Comparison of ENCODE assay signal across 13 cellular contexts in genomic region chrX:66004928-66005831, GRCh38. TPM values are rescaled to one million over a fixed set of nuclear protein-coding genes. Genes with fewer than 3 reads are reported as not detected.
A peak's percentile ranks its signal among the peaks of the same experiment; 100 is the strongest.
DNase-seq lines count a peak whose midpoint lies in the region; ATAC-seq and TF ChIP-seq lines count a peak whose summit lies in the region.
"Had no signal": no experiment of that assay in that cellular context is flagged by ENCODE, and none has a peak within 500 bp of the region (broad histone marks: within the 10 kb centered on the region; RNA-seq: fewer than 3 reads in every experiment).

No MANE protein-coding gene starts in this region.

- H2BK120ac ChIP-seq in neuronal stem cell (ENCODE audit: low read depth, low read length) = no peak overlapping the region

- no peak overlapping the region for H2AFZ ChIP-seq in neuronal stem cell (ENCODE audit: low read length)

- no peak overlapping the region for H2AK5ac ChIP-seq in neuronal stem cell (ENCODE audit: low read depth, low read length)

- H3K4me3 ChIP-seq in neuronal stem cell (ENCODE audit: low read length in 2 of 2) = no peak overlapping the region

- peaks cover 40% of the 10 kb centered on the region for H3K36me3 Mint-ChIP-seq in activated CD8-positive, alpha-beta T cell treated with anti-CD3 and anti-CD28 coated beads, Interleukin-2, amount 10 ng/mL, durations not matched to agents 7 days and 5 days (ENCODE audit: low read depth)
- no peaks in the 10 kb centered on the region for H3K36me3 Mint-ChIP-seq in natural killer cell

- no peak overlapping the region for H4K8ac ChIP-seq in neuronal stem cell (ENCODE audit: low read depth, low read length)

- CTCF ChIA-PET in activated CD8-positive, alpha-beta T cell treated with anti-CD3 and anti-CD28 coated beads, Interleukin-2, amount 10 ng/mL, durations not matched to agents 7 days and 5 days (lab: Charles Lee) = interaction anchor here (0.8 to 1.4 kb wide), 4 partner anchors 12 to 104 kb away, joined by 3 to 4 read pairs (median 4); partner anchors contain the start of gene VSIG4

- H2BK5ac ChIP-seq in neuronal stem cell (ENCODE audit: low read length) = no peak overlapping the region

- peak; percentile 35 for ATAC-seq in GM18502 (IDR thresholded peaks at IDR 0.05; ENCODE audit: poor library complexity, unreplicated experiment)
- peak; percentile 53 for ATAC-seq in activated CD8-positive, alpha-beta T cell treated with anti-CD3 and anti-CD28 coated beads, Interleukin-2, amount 10 ng/mL, durations not matched to agents 7 days and 5 days
- ATAC-seq in natural killer cell = peak in 2 of 3 donors; percentile 15 to 26

- POLR2A ChIA-PET in activated CD8-positive, alpha-beta T cell treated with anti-CD3 and anti-CD28 coated beads, Interleukin-2, amount 10 ng/mL, durations not matched to agents 7 days and 5 days (lab: Charles Lee) = no interaction called here

- no peak overlapping the region for H3K14ac ChIP-seq in neuronal stem cell (ENCODE audit: low read length)

- peaks cover 75% of the 10 kb centered on the region for H3K4me1 Mint-ChIP-seq in activated CD8-positive, alpha-beta T cell treated with anti-CD3 and anti-CD28 coated beads, Interleukin-2, amount 10 ng/mL, durations not matched to agents 7 days and 5 days (ENCODE audit: low read depth)
- H3K4me1 Mint-ChIP-seq in natural killer cell = peaks cover 26 to 40% of the 10 kb centered on the region in 2 donors

- peak overlapping the region; percentile 17 for H3K4me3 Mint-ChIP-seq in activated CD8-positive, alpha-beta T cell treated with anti-CD3 and anti-CD28 coated beads, Interleukin-2, amount 10 ng/mL, durations not matched to agents 7 days and 5 days
- H3K4me3 Mint-ChIP-seq in natural killer cell = peak overlapping the region; percentile 1

- no peak overlapping the region for H3K23ac ChIP-seq in neuronal stem cell (ENCODE audit: low read depth, low read length, poor library complexity)

- no peak overlapping the region for H2BK15ac ChIP-seq in neuronal stem cell (ENCODE audit: low read length)

- H3K4me1 ChIP-seq in neuronal stem cell (ENCODE audit: control insufficient read depth in 2 of 2, insufficient read depth in 1 of 2, low read depth in 1 of 2, low read length in 2 of 2) = no peaks in the 10 kb centered on the region

- DNase-seq in MV-4-11 (lab: John Stamatoyannopoulos, UW) (peak; percentile 90), natural killer cell (no peak), occipital lobe (lab: John Stamatoyannopoulos, UW) (no peak), neuronal stem cell (ENCODE audit: low spot score) (no peak), NCI-H1105 (lab: John Stamatoyannopoulos, UW) (no peak), NCI-H446 (lab: John Stamatoyannopoulos, UW) (no peak)
- DNase-seq in activated CD8-positive, alpha-beta T cell treated with anti-CD3 and anti-CD28 coated beads, Interleukin-2, amount 10 ng/mL, durations not matched to agents 7 days and 5 days = no peak
- DNase-seq: dermis blood vessel endothelial cell, head of caudate nucleus, mesendoderm had no signal

- H2BK12ac ChIP-seq in neuronal stem cell (ENCODE audit: low read length) = no peak overlapping the region

- no CpG with 5 or more reads among the region's 1 CpG for WGBS in neuronal stem cell (ENCODE audit: extremely low coverage in 2 of 2, insufficient read length in 2 of 2, insufficient replicate concordance in 1 of 2), 2 donors

- no peaks in the 10 kb centered on the region for H3K36me3 ChIP-seq in neuronal stem cell (replicated peaks in 1 of 2; ENCODE audit: control insufficient read depth in 2 of 2, insufficient read depth in 2 of 2, low read length in 2 of 2)

- H3K9me3 Mint-ChIP-seq in activated CD8-positive, alpha-beta T cell treated with anti-CD3 and anti-CD28 coated beads, Interleukin-2, amount 10 ng/mL, durations not matched to agents 7 days and 5 days (ENCODE audit: insufficient read depth) = peaks cover 11% of the 10 kb centered on the region
- peaks cover 0 to 3% of the 10 kb centered on the region in 2 donors for H3K9me3 Mint-ChIP-seq in natural killer cell

- peak overlapping the region; percentile 86 for H3K27ac Mint-ChIP-seq in activated CD8-positive, alpha-beta T cell treated with anti-CD3 and anti-CD28 coated beads, Interleukin-2, amount 10 ng/mL, durations not matched to agents 7 days and 5 days
- peak overlapping the region; percentile 82 to 94 for H3K27ac Mint-ChIP-seq in natural killer cell

- H3K27me3 Mint-ChIP-seq in activated CD8-positive, alpha-beta T cell treated with anti-CD3 and anti-CD28 coated beads, Interleukin-2, amount 10 ng/mL, durations not matched to agents 7 days and 5 days (ENCODE audit: low read depth) = no peaks in the 10 kb centered on the region
- no peaks in the 10 kb centered on the region for H3K27me3 Mint-ChIP-seq in natural killer cell (ENCODE audit: low read depth in 2 of 2)

- H3K9me3 ChIP-seq in neuronal stem cell (replicated peaks in 1 of 2; ENCODE audit: control insufficient read depth in 2 of 2, insufficient read depth in 1 of 2, low read depth in 1 of 2, low read length in 2 of 2) = no peaks in the 10 kb centered on the region

- H3K27me3 ChIP-seq in neuronal stem cell (ENCODE audit: control insufficient read depth in 3 of 3, insufficient read depth in 3 of 3, low read depth in 1 of 3, low read length in 3 of 3) = no peaks in the 10 kb centered on the region

- no peak overlapping the region for H3K9ac ChIP-seq in neuronal stem cell (ENCODE audit: low read depth, low read length, poor library complexity)

- no peak for TF ChIP-seq CTCF in natural killer cell (IDR thresholded peaks at IDR 0.05)

- H3K27ac ChIP-seq in neuronal stem cell (replicated peaks; ENCODE audit: low read length) = no peak overlapping the region

- intact Hi-C loops in natural killer cell (cut with micrococcal nuclease) = no loop called here

- no peaks in the 10 kb centered on the region for H3K79me1 ChIP-seq in neuronal stem cell (ENCODE audit: low read depth, low read length)

- no peak overlapping the region for H4K91ac ChIP-seq in neuronal stem cell (ENCODE audit: low read depth, low read length, poor library complexity)

- no peak overlapping the region for H3K18ac ChIP-seq in neuronal stem cell (ENCODE audit: low read length)

- no peak overlapping the region for H3K4ac ChIP-seq in neuronal stem cell (ENCODE audit: low read length)

- H3K4me2 ChIP-seq in neuronal stem cell (ENCODE audit: insufficient read depth, low read length, poor library complexity, severe bottlenecking) = no peak overlapping the region

RNA-seq across cellular contexts. Expression of gene VSIG4, which starts 34.7 kb away (rescaled TPM):
- total RNA-seq in activated CD8-positive, alpha-beta T cell treated with anti-CD3 and anti-CD28 coated beads, Interleukin-2, amount 10 ng/mL, durations not matched to agents 7 days and 5 days = not detected
- total RNA-seq in natural killer cell = 1 to 10 TPM in 1 of 3 donors, under 1 TPM in 1, not detected in 1; 0.32 to 1.3 TPM
- total RNA-seq in occipital lobe = 22.6 TPM
- not detected for polyA plus RNA-seq in neuronal stem cell (2013, experiment 1 of 2)
- not detected for polyA plus RNA-seq in neuronal stem cell (2013, experiment 2 of 2)
- total RNA-seq: dermis blood vessel endothelial cell; H4; T-helper 2 cell treated with Interferon-gamma antibody and Interleukin-4, amounts not matched to agents 100 ng/mL and 5 ng/mL, for 36 hours had no signal

Comparison
In these comparisons a context has a peak if more than half of its experiments do, and no peak if none do; other contexts are left out.
1. RNA of gene VSIG4, which starts 34.7 kb away (total RNA-seq): 22.6 TPM in occipital lobe (single experiment); 0.32 to 1.3 TPM in natural killer cell and not detected in activated CD8-positive, alpha-beta T cell treated with anti-CD3 and anti-CD28 coated beads, Interleukin-2, amount 10 ng/mL, durations not matched to agents 7 days and 5 days; every median in the first group is over 10 times any median in the second.
2. Peak in every context shown above with its lines, with median percentiles within 50 percentile points of each other: ATAC-seq.